In genomic region chr5:160199410-160199911, GRCh38 we compare ENCODE assay signal across 8 cellular contexts. TPM values are rescaled to one million over a fixed set of nuclear protein-coding genes. Genes with fewer than 3 reads are reported as not detected.
A peak's percentile ranks its signal among the peaks of the same experiment; 100 is the strongest.
DNase-seq lines count a peak whose midpoint lies in the region; ATAC-seq and TF ChIP-seq lines count a peak whose summit lies in the region.

No MANE protein-coding gene starts in this region.

- H3K4me2 ChIP-seq in osteoblast (ENCODE audit: insufficient read depth, low read length), result peak overlapping the region; percentile 89

- in situ Hi-C loops in SK-MEL-5 (cut with HindIII; ENCODE audit: low pct_unique_long_range_greater_than_20kb, low sequenced_read_pairs), result no loop called here

- peak; percentile 94 for ATAC-seq in GM21528 (IDR thresholded peaks at IDR 0.05; ENCODE audit: low FRiP score, unreplicated experiment)
- ATAC-seq in thoracic aorta (ENCODE audit: insufficient number of reproducible peaks, low FRiP score, low read depth), result peak; percentile 72

- peak overlapping the region; percentile 77 for H3K4me3 ChIP-seq in osteoblast (ENCODE audit: insufficient read depth, low read length)
- peak overlapping the region; percentile 71 for H3K4me3 ChIP-seq in thoracic aorta

- DNase-seq in DMS114 treated with DMSO at 0.1 percent for 48 hours (lab: John Stamatoyannopoulos, UW; ENCODE audit: unreplicated experiment) (peak; percentile 59), HuH-7.5 (ENCODE audit: low spot score) (peak; percentile 89), SK-MEL-5 (ENCODE audit: low read depth, low spot score) (peak; percentile 54), glomerular visceral epithelial cell (ENCODE audit: extremely low spot score) (peak; percentile 74), osteoblast (ENCODE audit: insufficient read length, low spot score, missing footprints) (peak; percentile 99), thoracic aorta (ENCODE audit: low spot score) (no peak)
- peak; percentile 68 for DNase-seq in activated naive CD4-positive, alpha-beta T cell treated with anti-CD3 and anti-CD28 coated beads for 36 hours

- intact Hi-C loops in activated naive CD4-positive, alpha-beta T cell treated with anti-CD3 and anti-CD28 coated beads for 36 hours (cut with micrococcal nuclease), result loop anchor here (1.0 kb wide), 3 partner anchors 146 to 192 kb away; no protein-coding TSS in a partner anchor

- no peaks in the 10 kb centered on the region for H3K79me2 ChIP-seq in osteoblast (ENCODE audit: insufficient read depth, low read length)

- CTCF ChIA-PET in activated naive CD4-positive, alpha-beta T cell treated with anti-CD3 and anti-CD28 coated beads for 36 hours (lab: Charles Lee), result interaction anchor here (0.8 to 6.3 kb wide), 11 partner anchors 12 to 192 kb away, joined by 3 to 49 read pairs (median 3); no protein-coding TSS in a partner anchor

- peak overlapping the region; percentile 100 for H2AFZ ChIP-seq in osteoblast (ENCODE audit: low read length)

- H3K9me3 Mint-ChIP-seq in activated naive CD4-positive, alpha-beta T cell treated with anti-CD3 and anti-CD28 coated beads for 36 hours, result no peaks in the 10 kb centered on the region

- peaks cover 2% of the 10 kb centered on the region for H3K4me1 Mint-ChIP-seq in activated naive CD4-positive, alpha-beta T cell treated with anti-CD3 and anti-CD28 coated beads for 36 hours (ENCODE audit: low read depth)

- H3K27me3 Mint-ChIP-seq in activated naive CD4-positive, alpha-beta T cell treated with anti-CD3 and anti-CD28 coated beads for 36 hours (ENCODE audit: low read depth), result peaks cover 9% of the 10 kb centered on the region

- H3K27me3 ChIP-seq in osteoblast (ENCODE audit: insufficient read depth, low read length) (no peaks in the 10 kb centered on the region), thoracic aorta (replicated peaks; ENCODE audit: insufficient read depth) (no peaks in the 10 kb centered on the region)

- no peaks in the 10 kb centered on the region for H3K36me3 Mint-ChIP-seq in activated naive CD4-positive, alpha-beta T cell treated with anti-CD3 and anti-CD28 coated beads for 36 hours (ENCODE audit: low read depth)

- H3K36me3 ChIP-seq in osteoblast (ENCODE audit: insufficient read depth, low read length) (no peaks in the 10 kb centered on the region), thoracic aorta (no peaks in the 10 kb centered on the region)

- H3K27ac ChIP-seq in osteoblast (ENCODE audit: low read depth, low read length) (peak overlapping the region; percentile 52), thoracic aorta (no peak overlapping the region)

- H3K27ac Mint-ChIP-seq in activated naive CD4-positive, alpha-beta T cell treated with anti-CD3 and anti-CD28 coated beads for 36 hours, result no peak overlapping the region

- no peaks in the 10 kb centered on the region for H3K9me3 ChIP-seq in osteoblast (ENCODE audit: low read depth, low read length)
- H3K9me3 ChIP-seq in thoracic aorta, result no peaks in the 10 kb centered on the region

- peak overlapping the region; percentile 65 for H3K4me3 Mint-ChIP-seq in activated naive CD4-positive, alpha-beta T cell treated with anti-CD3 and anti-CD28 coated beads for 36 hours

- peaks cover 15% of the 10 kb centered on the region for H3K4me1 ChIP-seq in osteoblast (ENCODE audit: insufficient read depth, low read length)
- H3K4me1 ChIP-seq in thoracic aorta (ENCODE audit: control insufficient read depth in 1 of 2, low read depth in 2 of 2), result peaks cover 0 to 5% of the 10 kb centered on the region in 2 donors

- H4K20me1 ChIP-seq in osteoblast (ENCODE audit: insufficient read depth, low read length), result no peaks in the 10 kb centered on the region

- TF ChIP-seq CTCF in osteoblast (IDR thresholded peaks at IDR 0.05; ENCODE audit: extremely low read depth, low read depth, low read length) (peak; percentile 69), thoracic aorta (IDR thresholded peaks at IDR 0.05) (peak; percentile 93)

RNA-seq across cellular contexts. Expression of gene FABP6, which starts 29.8 kb away (rescaled TPM):
- 3.0 and 3.4 TPM in 2 replicates for total RNA-seq in SK-MEL-5 (2014; rRNA removed; shearing (Covaris generic))
- 2.0 and 2.4 TPM in 2 replicates for polyA plus RNA-seq in SK-MEL-5 (2015; cell fraction: cytosol; rRNA removed)
- polyA plus RNA-seq in SK-MEL-5 (2015; cell fraction: nucleus; rRNA removed), result 1.5 TPM in 1 of 2 replicates, not detected in the other
- total RNA-seq in activated naive CD4-positive, alpha-beta T cell treated with anti-CD3 and anti-CD28 coated beads for 36 hours, result not detected
- not detected in 2 replicates for total RNA-seq in osteoblast
- not detected for total RNA-seq in thoracic aorta
